Comparison of ENCODE assay signal across 1 cellular context in genomic region chr22:28711341-28711740, GRCh38.
TF ChIP-seq lines count a peak whose summit lies in the region.

No MANE protein-coding gene starts in this region.

TF ChIP-seq in A549, 52 proteins besides CTCF, POLR2A, EP300 and RAD21 (continued from another document):
- TF ChIP-seq E2F6 (IDR thresholded peaks at IDR 0.05; ENCODE audit: borderline replicate concordance, low read depth) (no peak), MYC (IDR thresholded peaks at IDR 0.05; ENCODE audit: borderline replicate concordance, low read length) (no peak), ELK1 (IDR thresholded peaks at IDR 0.05; ENCODE audit: low read depth, low read length) (no peak), NFE2L2 (conservative IDR thresholded peaks at IDR 0.05; ENCODE audit: low read length) (no peak), HDAC2 (IDR thresholded peaks at IDR 0.05) (no peak), JUNB (IDR thresholded peaks at IDR 0.05) (no peak), NPAS2 (CRISPR knock-in tag; IDR thresholded peaks at IDR 0.05; ENCODE audit: borderline replicate concordance) (no peak), ATOH8 (CRISPR knock-in tag; IDR thresholded peaks at IDR 0.05; ENCODE audit: low read depth) (no peak), KDM1A (IDR thresholded peaks at IDR 0.05; ENCODE audit: low read depth) (no peak), NR3C1 (IDR thresholded peaks at IDR 0.05) (no peak), CEBPB (IDR thresholded peaks at IDR 0.05) (no peak), FOXS1 (CRISPR knock-in tag; IDR thresholded peaks at IDR 0.05) (no peak), USF2 (IDR thresholded peaks at IDR 0.05) (no peak)
